ENCODE assay signal across 29 cellular contexts in genomic region chr1:90396917-90397316, GRCh38.
"Had no signal": no experiment of that assay in that cellular context is flagged by ENCODE, and none has a peak within 500 bp of the region (broad histone marks: within the 10 kb centered on the region; RNA-seq: fewer than 3 reads in every experiment).

No MANE protein-coding gene starts in this region.

- ATAC-seq: naive thymus-derived CD8-positive, alpha-beta T cell; natural killer cell treated with Interleukin-12 subunit alpha and Interleukin-12 subunit beta and Interleukin-15 and Interleukin-18, amount 100 ng/mL, for 72 hours; pancreas; right cardiac atrium; right lobe of liver; stimulated activated memory B cell treated with anti-CD40 and anti-IgM and Interleukin-4, amounts not matched to agents 10 μg/mL and 1 μg/mL and 100 μg/mL, for 72 hours; stimulated activated naive CD8-positive, alpha-beta T cell treated with anti-CD3 and anti-CD28 coated beads, Interleukin-15, amount 100 ng/mL, for 72 hours; stimulated activated naive CD8-positive, alpha-beta T cell treated with anti-CD3 and anti-CD28 coated beads, Interleukin-15, Interleukin-2, amounts not matched to agents 100 U/mL and 50 U/mL, for 24 hours; upper lobe of right lung had no signal

- DNase-seq: naive B cell; naive thymus-derived CD8-positive, alpha-beta T cell; nephron progenitor cell; nucleus accumbens; pancreas; right cardiac atrium; right lobe of liver; sigmoid colon; spleen; stimulated activated CD4-positive, alpha-beta T cell treated with anti-CD3 and anti-CD28 coated beads, Interleukin-12 subunit alpha, Interleukin-12 subunit beta, amount 100 ng/mL, for 4 hours; stimulated activated CD4-positive, alpha-beta T cell treated with anti-CD3 and anti-CD28 coated beads, Interleukin-1b, Interleukin-23, amount 100 ng/mL, for 48 hours; stimulated activated CD4-positive, alpha-beta T cell treated with anti-CD3 and anti-CD28 coated beads, Interleukin-4, amount 100 ng/mL, for 1 hour; stimulated activated CD4-positive, alpha-beta T cell treated with anti-CD3 and anti-CD28 coated beads, Interleukin-4, amount 100 ng/mL, for 4 hours; stimulated activated CD8-positive, alpha-beta memory T cell treated with anti-CD3 and anti-CD28 coated beads, Interleukin-4, amount 100 ng/mL, for 48 hours; stimulated activated naive CD4-positive, alpha-beta T cell; stimulated activated naive CD8-positive, alpha-beta T cell treated with anti-CD3 and anti-CD28 coated beads, Interleukin-15, amount 100 ng/mL, for 72 hours; stimulated activated naive CD8-positive, alpha-beta T cell treated with anti-CD3 and anti-CD28 coated beads, Interleukin-15, Interleukin-2, amounts not matched to agents 100 U/mL and 50 U/mL, for 24 hours; substantia nigra; testis; tibial artery; transverse colon; upper lobe of right lung had no signal

- H3K4me1 ChIP-seq: pancreas, prostate gland, right lobe of liver, sigmoid colon, spleen, suprapubic skin, testis, tibial artery, transverse colon, upper lobe of right lung, vagina had no signal

- H3K4me2 ChIP-seq: smooth muscle cell had no signal

- H3K4me3 ChIP-seq: pancreas, prostate gland, right lobe of liver, sigmoid colon, smooth muscle cell, spleen, suprapubic skin, testis, tibial artery, transverse colon, upper lobe of right lung, vagina had no signal

- H3K27ac ChIP-seq: neutrophil, pancreas, prostate gland, right lobe of liver, sigmoid colon, spleen, suprapubic skin, testis, tibial artery, transverse colon, upper lobe of right lung, vagina had no signal

- H3K9me3 ChIP-seq: neutrophil, pancreas, prostate gland, right lobe of liver, sigmoid colon, spleen, suprapubic skin, testis, tibial artery, transverse colon, upper lobe of right lung, vagina had no signal

- H3K36me3 ChIP-seq: neutrophil, pancreas, prostate gland, right lobe of liver, sigmoid colon, spleen, suprapubic skin, tibial artery, transverse colon, upper lobe of right lung, vagina had no signal

- H3K27me3 ChIP-seq: neutrophil, pancreas, right lobe of liver, sigmoid colon, spleen, suprapubic skin, testis, tibial artery, transverse colon, upper lobe of right lung, vagina had no signal
